Comparison of ENCODE assay signal across 29 cellular contexts in genomic region chr7:18103436-18104218, GRCh38.
"Had no signal": no experiment of that assay in that cellular context is flagged by ENCODE, and none has a peak within 500 bp of the region (broad histone marks: within the 10 kb centered on the region; RNA-seq: fewer than 3 reads in every experiment).

No MANE protein-coding gene starts in this region.

- H3K27ac ChIP-seq: left ventricle myocardium inferior, neural progenitor cell, neutrophil, parathyroid adenoma, right atrium auricular region, right lobe of liver, tibial nerve, vagina had no signal

- H3K9me3 ChIP-seq: neutrophil, right atrium auricular region, right lobe of liver, vagina had no signal

- H2AFZ ChIP-seq: neural progenitor cell, parathyroid adenoma had no signal

- H3K4me1 Mint-ChIP-seq: immature natural killer cell; naive B cell; natural killer cell; nephron progenitor cell; neural progenitor cell; stimulated activated memory B cell treated with anti-CD40 and anti-IgM and Interleukin-4, amounts not matched to agents 10 μg/mL and 1 μg/mL and 100 μg/mL, for 72 hours; stimulated activated naive CD8-positive, alpha-beta T cell treated with anti-CD3 and anti-CD28 coated beads, Interleukin-15, amount 100 ng/mL, for 72 hours had no signal

- H3K4me2 ChIP-seq: neural progenitor cell, smooth muscle cell had no signal

- H3K9ac ChIP-seq: neural progenitor cell, parathyroid adenoma had no signal

- H3K4me1 ChIP-seq: left ventricle myocardium inferior, neural progenitor cell, parathyroid adenoma, right atrium auricular region, right lobe of liver, tibial nerve, vagina had no signal

- DNase-seq: hippocampal formation; immature natural killer cell; kidney; left ventricle myocardium inferior; mesendoderm; naive B cell; natural killer cell; nephron progenitor cell; occipital lobe; right lobe of liver; stimulated activated CD4-positive, alpha-beta T cell treated with anti-CD3 and anti-CD28 coated beads, Interleukin-1b, Interleukin-23, amount 100 ng/mL, for 48 hours; stimulated activated CD4-positive, alpha-beta T cell treated with anti-CD3 and anti-CD28 coated beads, Interleukin-2, amount 100 ng/mL, for 48 hours; stimulated activated CD4-positive, alpha-beta T cell treated with anti-CD3 and anti-CD28 coated beads, Interleukin-4, amount 100 ng/mL, for 4 hours; stimulated activated CD8-positive, alpha-beta memory T cell treated with anti-CD3 and anti-CD28 coated beads, Interleukin-4, amount 100 ng/mL, for 48 hours; stimulated activated naive CD4-positive, alpha-beta T cell treated with Interleukin-2 at 50 U/mL for 16 hours; stimulated activated naive CD8-positive, alpha-beta T cell treated with anti-CD3 and anti-CD28 coated beads, Interleukin-15, amount 100 ng/mL, for 72 hours; substantia nigra had no signal

- H3K4me3 Mint-ChIP-seq: immature natural killer cell; mesothelial cell of epicardium; naive B cell; natural killer cell; nephron progenitor cell; neural progenitor cell; stimulated activated memory B cell treated with anti-CD40 and anti-IgM and Interleukin-4, amounts not matched to agents 10 μg/mL and 1 μg/mL and 100 μg/mL, for 72 hours; stimulated activated naive CD8-positive, alpha-beta T cell treated with anti-CD3 and anti-CD28 coated beads, Interleukin-15, amount 100 ng/mL, for 72 hours; type B pancreatic cell had no signal

- H3K36me3 Mint-ChIP-seq: immature natural killer cell; natural killer cell; neural progenitor cell; stimulated activated memory B cell treated with anti-CD40 and anti-IgM and Interleukin-4, amounts not matched to agents 10 μg/mL and 1 μg/mL and 100 μg/mL, for 72 hours; type B pancreatic cell had no signal

- FAIRE-seq: islet of Langerhans, kidney had no signal

- ATAC-seq: natural killer cell; right lobe of liver; stimulated activated memory B cell treated with anti-CD40 and anti-IgM and Interleukin-4, amounts not matched to agents 10 μg/mL and 1 μg/mL and 100 μg/mL, for 72 hours; stimulated activated naive CD8-positive, alpha-beta T cell treated with anti-CD3 and anti-CD28 coated beads, Interleukin-15, amount 100 ng/mL, for 72 hours had no signal

- H3K9me3 Mint-ChIP-seq: nephron progenitor cell, neural progenitor cell, type B pancreatic cell had no signal

- H3K4me3 ChIP-seq: left ventricle myocardium inferior, lung, neural progenitor cell, right atrium auricular region, right lobe of liver, smooth muscle cell, tibial nerve, vagina had no signal

- H3K27me3 ChIP-seq: neural progenitor cell, neutrophil, right atrium auricular region, right lobe of liver, tibial nerve, vagina had no signal

- H3K27ac Mint-ChIP-seq: immature natural killer cell; mesothelial cell of epicardium; naive B cell; natural killer cell; nephron progenitor cell; neural progenitor cell; stimulated activated memory B cell treated with anti-CD40 and anti-IgM and Interleukin-4, amounts not matched to agents 10 μg/mL and 1 μg/mL and 100 μg/mL, for 72 hours; stimulated activated naive CD8-positive, alpha-beta T cell treated with anti-CD3 and anti-CD28 coated beads, Interleukin-15, amount 100 ng/mL, for 72 hours; type B pancreatic cell had no signal

- H3K36me3 ChIP-seq: left ventricle myocardium inferior, neutrophil, right atrium auricular region, right lobe of liver, tibial nerve, vagina had no signal

- H3K79me2 ChIP-seq: parathyroid adenoma had no signal
